Comparison of ENCODE assay signal across 8 cellular contexts in the genomic region with DNA sequence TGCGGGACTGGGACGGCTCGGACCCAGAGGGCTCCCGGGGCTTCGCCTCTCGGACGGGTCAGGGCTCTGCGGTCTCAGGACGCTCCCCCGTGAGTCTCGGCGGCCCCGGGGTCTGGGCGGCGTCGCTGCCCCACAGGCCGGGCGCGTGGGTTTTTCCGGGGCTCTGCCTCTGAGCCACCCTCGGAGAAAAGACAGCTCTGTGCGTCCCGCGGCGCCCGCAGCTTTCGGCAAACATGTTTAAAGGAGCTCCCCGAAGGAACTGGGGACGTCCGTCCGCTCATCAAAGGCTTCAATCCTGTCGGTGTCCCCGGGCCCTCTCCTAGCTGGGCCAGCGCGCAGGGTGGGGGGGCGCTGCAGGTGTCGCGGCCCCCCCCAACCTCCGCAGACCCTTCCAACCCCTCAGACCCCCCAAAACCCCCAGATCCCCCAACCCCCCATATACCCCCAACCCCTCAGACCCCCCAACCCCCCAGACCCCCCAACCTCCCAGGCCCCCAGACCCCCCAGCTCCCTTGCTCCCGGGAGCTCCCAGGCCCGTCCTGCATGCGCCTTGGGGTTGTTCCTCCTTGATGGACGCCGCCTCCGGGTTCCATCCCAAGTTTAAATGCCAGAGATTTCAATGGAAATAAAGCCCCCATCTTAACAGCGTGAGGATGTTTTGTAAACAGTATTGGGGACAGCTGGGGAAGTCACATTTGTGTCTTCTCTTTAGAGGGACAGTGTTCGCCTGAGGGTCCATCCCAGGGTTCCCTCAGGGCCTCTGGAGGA. TPM values are rescaled to one million over a fixed set of nuclear protein-coding genes. Genes with fewer than 3 reads are reported as not detected.
DNase-seq lines count a peak whose midpoint lies in the region; ATAC-seq and TF ChIP-seq lines count a peak whose summit lies in the region.

No MANE protein-coding gene starts in this region.

- peaks cover 5% of the 10 kb centered on the region for H3K79me1 ChIP-seq in mesendoderm (ENCODE audit: low read length)

- H3K4me3 Mint-ChIP-seq in type B pancreatic cell: peak overlapping the region; percentile 74

- H3K4me3 ChIP-seq in GM23248 (peak overlapping the region; percentile 84), mesendoderm (ENCODE audit: low read length) (peak overlapping the region; percentile 20)

- peak overlapping the region; percentile 60 for H3K56ac ChIP-seq in mesendoderm (ENCODE audit: low read length)

- 17 to 33% methylated on average over 19 to 42 of the region's 47 CpGs for WGBS in GM23248 (ENCODE audit: low coverage in 1 of 2, low lambda C conversion rate in 2 of 2, missing lambda C conversion rate in 2 of 2), 2 experiments
- no CpG with 5 or more reads among the region's 47 CpGs for WGBS in mesendoderm (ENCODE audit: extremely low coverage, insufficient coverage, low lambda C conversion rate)

- peaks cover 18% of the 10 kb centered on the region for H3K27me3 Mint-ChIP-seq in type B pancreatic cell

- ATAC-seq in GM19035 (IDR thresholded peaks at IDR 0.05; ENCODE audit: unreplicated experiment): no peak

- peak overlapping the region; percentile 60 for H3K4me2 ChIP-seq in GM23248 (ENCODE audit: unreplicated experiment)
- peak overlapping the region; percentile 77 for H3K4me2 ChIP-seq in mesendoderm (ENCODE audit: low read length)

- H4K5ac ChIP-seq in mesendoderm (ENCODE audit: low read length): no peak overlapping the region

- no peak overlapping the region for H3K18ac ChIP-seq in mesendoderm (ENCODE audit: low read length)

- H2AFZ ChIP-seq in GM23248: peak overlapping the region; percentile 62

- in situ Hi-C loops in GM23248 (cut with MboI): no loop called here

- H2BK15ac ChIP-seq in mesendoderm (replicated peaks; ENCODE audit: low read depth): no peak overlapping the region

- no peak overlapping the region for H4K8ac ChIP-seq in mesendoderm (ENCODE audit: low read depth, low read length)

- H4K20me1 ChIP-seq in GM23248 (ENCODE audit: insufficient read depth): no peaks in the 10 kb centered on the region

- H2BK5ac ChIP-seq in mesendoderm (ENCODE audit: low read length): no peak overlapping the region

- H3K36me3 ChIP-seq in GM23248 (ENCODE audit: low read depth) (no peaks in the 10 kb centered on the region), mesendoderm (ENCODE audit: control insufficient read depth, insufficient read depth, low read length) (peaks cover 1% of the 10 kb centered on the region)

- no peak overlapping the region for H3K23ac ChIP-seq in mesendoderm (ENCODE audit: low read length)

- H2AK5ac ChIP-seq in mesendoderm (ENCODE audit: low read length): no peak overlapping the region

- peaks cover 4% of the 10 kb centered on the region for H3K4me1 Mint-ChIP-seq in type B pancreatic cell (ENCODE audit: unreplicated experiment)

- H3K4me1 ChIP-seq in GM23248 (ENCODE audit: insufficient read depth) (no peaks in the 10 kb centered on the region), mesendoderm (ENCODE audit: control insufficient read depth, low read depth, low read length) (no peaks in the 10 kb centered on the region)

- H2BK120ac ChIP-seq in mesendoderm (ENCODE audit: low read depth, low read length): no peak overlapping the region

- H3K4ac ChIP-seq in mesendoderm (ENCODE audit: low read depth, low read length): no peak overlapping the region

- H3K79me2 ChIP-seq in GM23248 (ENCODE audit: insufficient read depth) (peaks cover 6% of the 10 kb centered on the region; the same call in 1 of the 2 replicates), mesendoderm (ENCODE audit: control insufficient read depth, insufficient read depth, low read length) (no peaks in the 10 kb centered on the region)

- peaks cover 16% of the 10 kb centered on the region for H3K36me3 Mint-ChIP-seq in type B pancreatic cell

- no peaks in the 10 kb centered on the region for H3K9me3 ChIP-seq in GM23248 (ENCODE audit: low read depth)

- H3K9me2 ChIP-seq in GM23248 (ENCODE audit: insufficient read depth): no peaks in the 10 kb centered on the region

- H3K27ac ChIP-seq in GM23248 (no peak overlapping the region), mesendoderm (ENCODE audit: low read depth, low read length) (no peak overlapping the region)

- no peak overlapping the region for H3K27ac Mint-ChIP-seq in type B pancreatic cell

- TF ChIP-seq CTCF in type B pancreatic cell (conservative IDR thresholded peaks at IDR 0.05): no peak

- H3F3A ChIP-seq in GM23248 (ENCODE audit: insufficient read depth): no peaks in the 10 kb centered on the region

- H3K27me3 ChIP-seq in GM23248 (replicated peaks; ENCODE audit: insufficient read depth) (no peaks in the 10 kb centered on the region), mesendoderm (ENCODE audit: insufficient read depth, low read length, poor library complexity) (no peaks in the 10 kb centered on the region)

- H3K9ac ChIP-seq in GM23248 (peak overlapping the region; percentile 7; the same call in 1 of the 2 replicates), mesendoderm (ENCODE audit: low read length) (peak overlapping the region; percentile 56)

- peaks cover 4% of the 10 kb centered on the region for H3K9me3 Mint-ChIP-seq in type B pancreatic cell

- DNase-seq in GM23248 (peak; percentile 65), RPMI8226 (peak; percentile 55), mesendoderm (no peak), type B pancreatic cell (ENCODE audit: extremely low spot score, unreplicated experiment) (no peak), NCI-H2227 (lab: John Stamatoyannopoulos, UW; ENCODE audit: unreplicated experiment) (no peak), NCI-H1694 treated with DMSO at 0.1 percent for 48 hours (lab: John Stamatoyannopoulos, UW) (no peak)
- peak; percentile 23 for DNase-seq in central memory CD4-positive, alpha-beta T cell

RNA-seq across cellular contexts. Expression of gene C1orf159, which starts 1.0 kb away (rescaled TPM):
- 5.2 and 13.1 TPM in 2 replicates for total RNA-seq in GM23248 (2014; rRNA removed; shearing (Covaris generic))
- 11.0 and 11.4 TPM in 2 replicates for polyA plus RNA-seq in GM23248 (2016; fragmentation: Nextera tagmentation; extraction: Ambion mirVana)
- 7.0 TPM for polyA plus RNA-seq in mesendoderm (2013, experiment 1 of 2)
- polyA plus RNA-seq in mesendoderm (2013, experiment 2 of 2): 6.8 TPM
- 20.0 and 21.2 TPM in 2 replicates for total RNA-seq in type B pancreatic cell (ENCODE audit: low replicate concordance)

RNA-seq across cellular contexts. Expression of gene RNF223, which starts 42.8 kb away (rescaled TPM):
- total RNA-seq in GM23248 (2014; rRNA removed; shearing (Covaris generic)): not detected in 2 replicates
- not detected in 2 replicates for polyA plus RNA-seq in GM23248 (2016; fragmentation: Nextera tagmentation; extraction: Ambion mirVana)
- polyA plus RNA-seq in mesendoderm (2013, experiment 1 of 2): not detected
- polyA plus RNA-seq in mesendoderm (2013, experiment 2 of 2): not detected
- 1.2 and 2.5 TPM in 2 replicates for total RNA-seq in type B pancreatic cell (ENCODE audit: low replicate concordance)

RNA-seq across cellular contexts. Expression of gene TTLL10, which starts 56.8 kb away (rescaled TPM):
- not detected in 2 replicates for total RNA-seq in GM23248 (2014; rRNA removed; shearing (Covaris generic))
- not detected in 2 replicates for polyA plus RNA-seq in GM23248 (2016; fragmentation: Nextera tagmentation; extraction: Ambion mirVana)
- polyA plus RNA-seq in mesendoderm (2013, experiment 1 of 2): 0.27 TPM
- polyA plus RNA-seq in mesendoderm (2013, experiment 2 of 2): 0.20 TPM
- total RNA-seq in type B pancreatic cell (ENCODE audit: low replicate concordance): 0.88 and 1.4 TPM in 2 replicates

Comparison
In these comparisons a context has a peak if more than half of its experiments do, and no peak if none do; other contexts are left out.
1. DNase-seq: peak in GM23248 (single experiment), RPMI8226 (single experiment) and central memory CD4-positive, alpha-beta T cell (single experiment); none in mesendoderm (single experiment), type B pancreatic cell (single experiment), NCI-H2227 (single experiment) and NCI-H1694 treated with DMSO at 0.1 percent for 48 hours (single experiment).